In the genomic region with DNA sequence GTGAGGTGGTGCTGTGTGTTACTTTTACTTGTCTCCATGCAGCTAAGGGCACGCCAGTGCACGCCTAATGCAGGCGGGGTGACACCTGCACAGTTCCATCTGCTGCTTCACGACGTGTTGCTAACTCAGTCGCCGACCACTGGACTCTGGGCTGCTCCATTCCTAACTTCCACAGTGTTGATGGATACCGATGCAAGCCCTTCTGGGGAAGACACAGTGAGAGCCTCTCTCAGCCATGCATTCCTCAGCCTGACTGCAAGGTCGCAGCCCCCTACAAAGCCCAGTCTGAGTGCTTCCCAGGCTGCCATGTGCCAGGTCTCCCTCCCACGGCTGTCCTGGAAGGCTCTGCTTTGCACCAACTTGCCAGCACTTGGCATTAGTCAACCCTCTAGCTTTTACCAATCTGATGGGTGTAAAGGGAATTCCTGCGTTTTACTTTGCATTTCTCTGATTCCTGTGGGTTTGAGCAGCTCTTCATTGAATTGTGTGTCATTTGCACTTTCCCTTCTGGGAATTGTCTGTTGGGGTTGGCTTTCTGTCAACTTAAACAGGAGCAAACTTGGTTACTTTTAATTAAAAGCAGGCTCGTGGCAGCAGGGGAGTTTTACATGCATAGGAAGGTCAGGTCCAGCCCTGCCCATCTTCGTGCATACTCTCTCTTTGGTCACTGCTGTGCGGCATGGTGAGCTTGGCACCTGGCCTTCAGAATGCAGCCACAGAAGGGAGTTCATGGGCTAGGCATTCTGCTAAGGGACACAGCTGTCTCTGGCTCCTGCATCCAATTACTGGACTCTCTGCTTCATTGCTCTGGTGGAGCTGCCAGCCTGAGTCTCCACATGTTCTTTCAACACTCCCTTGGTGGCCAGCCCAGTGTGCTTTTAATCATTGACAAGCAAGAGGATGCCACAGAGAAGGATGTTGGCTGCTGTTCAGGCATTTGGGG, we compare ENCODE assay signal across 10 cellular contexts. TPM values are rescaled to one million over a fixed set of nuclear protein-coding genes. Genes with fewer than 3 reads are reported as not detected.
A peak's percentile ranks its signal among the peaks of the same experiment; 100 is the strongest.
DNase-seq lines count a peak whose midpoint lies in the region; ATAC-seq and TF ChIP-seq lines count a peak whose summit lies in the region.
"Had no signal": no experiment of that assay in that cellular context is flagged by ENCODE, and none has a peak within 500 bp of the region (broad histone marks: within the 10 kb centered on the region; RNA-seq: fewer than 3 reads in every experiment).

No MANE protein-coding gene starts in this region.

- H3K27me3 Mint-ChIP-seq in HFFc6 (ENCODE audit: insufficient read depth) = peaks cover 15% of the 10 kb centered on the region

- no TSS peak for BruUV-seq in mammary epithelial cell (replicated peaks; lab: Mats Ljungman, UMichigan)

- H4K91ac ChIP-seq in mesenchymal stem cell (ENCODE audit: low read length) = no peak overlapping the region

- no peak overlapping the region for H3K23ac ChIP-seq in mesenchymal stem cell (ENCODE audit: low read length in 2 of 2)

- no peak overlapping the region for H3K18ac ChIP-seq in mesenchymal stem cell (ENCODE audit: low read depth in 1 of 2, low read length in 2 of 2)

- no peak for TF ChIP-seq CTCF in 22Rv1 (IDR thresholded peaks at IDR 0.05)
- no peak for TF ChIP-seq CTCF in HFFc6 (IDR thresholded peaks at IDR 0.05)
- no peak for TF ChIP-seq CTCF in mammary epithelial cell (conservative IDR thresholded peaks at IDR 0.05 in 1 of 2, IDR thresholded peaks at IDR 0.05 in 1 of 2; ENCODE audit: extremely low read depth in 1 of 2, insufficient read depth in 1 of 2, low read depth in 1 of 2, low read length in 2 of 2)

- CTCF ChIA-PET in mammary epithelial cell (lab: Charles Lee; ENCODE audit: low non-redundant PET) = interaction anchor here (1.0 kb wide), 1 partner anchor 12 kb away, joined by 8 read pairs; no protein-coding TSS in a partner anchor

- no peaks in the 10 kb centered on the region for H3K79me2 ChIP-seq in mammary epithelial cell (ENCODE audit: insufficient read depth, low read length)

- H3K4me1 ChIP-seq in mammary epithelial cell (ENCODE audit: insufficient read depth, low read length) = peaks cover 48% of the 10 kb centered on the region
- H3K4me1 ChIP-seq in mesenchymal stem cell (ENCODE audit: control insufficient read depth, insufficient read depth, low read depth, low read length) = peaks cover 22% of the 10 kb centered on the region

- H3K4me3 Mint-ChIP-seq in HFFc6 = peak overlapping the region; percentile 57

- peak overlapping the region in 1 of 2 experiments; percentile 10 for H2BK12ac ChIP-seq in mesenchymal stem cell (ENCODE audit: low read length in 2 of 2)

- no peak overlapping the region for H3K4ac ChIP-seq in mesenchymal stem cell (ENCODE audit: low read depth in 1 of 2, low read length in 2 of 2)

- H3K36me3 ChIP-seq in mammary epithelial cell (ENCODE audit: insufficient read depth, low read length) = no peaks in the 10 kb centered on the region
- H3K36me3 ChIP-seq in mesenchymal stem cell (ENCODE audit: control insufficient read depth in 1 of 2, insufficient read depth in 2 of 2, low read depth in 1 of 2, low read length in 2 of 2) = no peaks in the 10 kb centered on the region

- no peak overlapping the region for H2BK15ac ChIP-seq in mesenchymal stem cell (ENCODE audit: low read depth, poor library complexity, severe bottlenecking)

- 2% methylated on average over 13 of the region's 14 CpGs for WGBS in mammary epithelial cell (ENCODE audit: low coverage, missing lambda C conversion rate)
- 76% methylated on average over 13 of the region's 14 CpGs for WGBS in mesenchymal stem cell

- dilution Hi-C loops in mammary epithelial cell (cut with HindIII; ENCODE audit: low sequenced_read_pairs) = no loop called here

- ATAC-seq in HG02973 (IDR thresholded peaks at IDR 0.05; ENCODE audit: unreplicated experiment) = no peak
- ATAC-seq in GM21528 (IDR thresholded peaks at IDR 0.05; ENCODE audit: low FRiP score, unreplicated experiment) = no peak

- H3K36me3 Mint-ChIP-seq in HFFc6 (ENCODE audit: low read depth) = peaks cover 29% of the 10 kb centered on the region

- peak overlapping the region; percentile 70 for H3K27ac Mint-ChIP-seq in HFFc6

- peak overlapping the region; percentile 58 for H2AFZ ChIP-seq in mammary epithelial cell (ENCODE audit: low read depth, low read length)
- no peak overlapping the region for H2AFZ ChIP-seq in mesenchymal stem cell (ENCODE audit: low read depth, low read length)

- H3K9ac ChIP-seq in mammary epithelial cell (ENCODE audit: insufficient read depth, low read length) (no peak overlapping the region), mesenchymal stem cell (ENCODE audit: low read length) (no peak overlapping the region)

- H2AK5ac ChIP-seq in mesenchymal stem cell (ENCODE audit: low read length, severe bottlenecking) = peak overlapping the region; percentile 14

- no peaks in the 10 kb centered on the region for H4K20me1 ChIP-seq in mammary epithelial cell (ENCODE audit: insufficient read depth, low read length)

- peaks cover 31% of the 10 kb centered on the region for H3K4me1 Mint-ChIP-seq in HFFc6 (ENCODE audit: low read depth)

- no peak overlapping the region for H4K8ac ChIP-seq in mesenchymal stem cell (ENCODE audit: low read length)

- in situ Hi-C loops in mammary epithelial cell (cut with MboI; ENCODE audit: low sequenced_read_pairs in 2 of 2) = no loop called here

- H2BK120ac ChIP-seq in mesenchymal stem cell (ENCODE audit: low read depth, low read length) = no peak overlapping the region

- DNase-seq in HFFc6 (peak; percentile 97), mammary epithelial cell (peak; percentile 95), mesenchymal stem cell (peak; percentile 53), DMS114 treated with DMSO at 0.1 percent for 48 hours (lab: John Stamatoyannopoulos, UW; ENCODE audit: unreplicated experiment) (no peak), NCI-H2081 treated with DMSO at 0.1 percent for 48 hours (lab: John Stamatoyannopoulos, UW) (no peak)
- DNase-seq: activated CD4-positive, alpha-beta T cell treated with anti-CD3 and anti-CD28 coated beads for 4 hours; NCI-H2029 had no signal

- intact Hi-C loops in mammary epithelial cell (cut with micrococcal nuclease) = loop anchor here (1.0 to 5.0 kb wide), 3 partner anchors 12 to 56 kb away; a partner anchor contains a TSS

- no peak overlapping the region for H3K14ac ChIP-seq in mesenchymal stem cell (ENCODE audit: low read length in 2 of 2)

- H3K27ac ChIP-seq in 22Rv1 = peak overlapping the region; percentile 74
- peak overlapping the region; percentile 52 for H3K27ac ChIP-seq in mammary epithelial cell (ENCODE audit: insufficient read depth, low read depth, low read length)
- H3K27ac ChIP-seq in mesenchymal stem cell (ENCODE audit: low read length, poor library complexity, severe bottlenecking) = peak overlapping the region; percentile 87

- H3K79me1 ChIP-seq in mesenchymal stem cell (replicated peaks; ENCODE audit: low read length, poor library complexity, severe bottlenecking) = no peaks in the 10 kb centered on the region

- no peak overlapping the region for H2BK5ac ChIP-seq in mesenchymal stem cell (ENCODE audit: low read depth, low read length, poor library complexity, severe bottlenecking)

- H3K4me3 ChIP-seq in mammary epithelial cell (replicated peaks in 1 of 3; ENCODE audit: insufficient read depth in 1 of 3, low read depth in 2 of 3, low read length in 3 of 3) = peak overlapping the region in 2 of 3 experiments; percentile 1 to 11
- no peak overlapping the region for H3K4me3 ChIP-seq in mesenchymal stem cell (ENCODE audit: insufficient read depth in 1 of 2, low read depth in 1 of 2, low read length in 2 of 2)

- H3K4me2 ChIP-seq in mammary epithelial cell (ENCODE audit: insufficient read depth, low read depth, low read length) = peak overlapping the region; percentile 53
- peak overlapping the region; percentile 11 for H3K4me2 ChIP-seq in mesenchymal stem cell (ENCODE audit: low read length, poor library complexity, severe bottlenecking)

- H3K9me3 Mint-ChIP-seq in HFFc6 = peaks cover 34% of the 10 kb centered on the region

- H3K27me3 ChIP-seq in mammary epithelial cell (ENCODE audit: insufficient read depth, low read length) (no peaks in the 10 kb centered on the region), mesenchymal stem cell (ENCODE audit: control insufficient read depth in 1 of 2, insufficient read depth in 1 of 2, low read length in 2 of 2) (peaks cover 0 to 29% of the 10 kb centered on the region in 2 experiments)

- no peaks in the 10 kb centered on the region for H3K9me3 ChIP-seq in mammary epithelial cell (replicated peaks; ENCODE audit: insufficient read depth, low read length)
- peaks cover 22% of the 10 kb centered on the region for H3K9me3 ChIP-seq in mesenchymal stem cell (ENCODE audit: control insufficient read depth, low read length)

RNA-seq across cellular contexts. Expression of a gene that starts 34.6 kb away (rescaled TPM):
- total RNA-seq in HFFc6 (2021; fragmentation: NEBNext Ultra II Directional; extraction: Animal tissue kit (Norgen Biotek cat#: 25700)) = 1 to 10 TPM in 3 of 6 experiments, under 1 TPM in 3; 0.77 to 2.0 (median 1.0) TPM
- total RNA-seq in mammary epithelial cell = 10 to 100 TPM in 1 of 2 donors, 1 to 10 TPM in 1; 5.4 to 25.8 TPM
- polyA plus RNA-seq in mammary epithelial cell = 2.0 TPM
- polyA minus RNA-seq in mammary epithelial cell = 28.9 TPM
- 30.3 TPM for polyA plus RNA-seq in mesenchymal stem cell (2013, experiment 1 of 2)
- 30.2 TPM for polyA plus RNA-seq in mesenchymal stem cell (2013, experiment 2 of 2)

Comparison
In these comparisons a context has a peak if more than half of its experiments do, and no peak if none do; other contexts are left out.
1. DNase-seq: peak in HFFc6 (single experiment), mammary epithelial cell (single experiment) and mesenchymal stem cell (single experiment); none in DMS114 treated with DMSO at 0.1 percent for 48 hours (single experiment) and NCI-H2081 treated with DMSO at 0.1 percent for 48 hours (single experiment).
2. H3K4me3 ChIP-seq: peak in mammary epithelial cell (2 of 3); none in mesenchymal stem cell (0 of 2).
3. Peak in every context shown above with its lines, with median percentiles within 50 percentile points of each other: H3K27ac ChIP-seq.